ENCODE assay signal across 17 cellular contexts in the genomic region with DNA sequence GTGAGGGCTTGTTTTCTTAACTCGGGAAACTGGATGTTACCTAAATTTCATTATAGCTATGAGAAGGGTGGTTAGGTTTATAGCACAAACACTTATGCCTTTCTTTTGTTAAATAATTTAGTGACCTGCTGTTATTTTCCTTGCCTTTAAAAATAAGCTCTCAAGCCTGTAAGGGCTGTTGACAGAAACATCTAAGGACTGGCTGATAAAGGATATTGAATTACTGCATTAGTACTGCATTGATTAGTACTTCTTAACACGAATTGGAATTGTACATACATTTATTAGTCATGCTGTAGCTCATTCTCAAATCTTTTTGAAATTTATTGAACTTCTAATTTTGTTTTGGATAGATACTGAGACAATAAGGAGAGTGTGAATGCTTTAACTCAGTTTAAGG.
DNase-seq lines count a peak whose midpoint lies in the region; ATAC-seq and TF ChIP-seq lines count a peak whose summit lies in the region.
"Had no signal": no experiment of that assay in that cellular context is flagged by ENCODE, and none has a peak within 500 bp of the region (broad histone marks: within the 10 kb centered on the region; RNA-seq: fewer than 3 reads in every experiment).

No MANE protein-coding gene starts in this region.

- DNase-seq in T-helper 2 cell treated with Interferon-gamma antibody and Interleukin-4, amounts not matched to agents 5 μg/mL and 100 μg/mL, for 36 hours (ENCODE audit: low spot score), result no peak
- DNase-seq in T-helper 2 cell (no peak), HEK293T (ENCODE audit: extremely low spot score) (no peak), H7 (no peak)
- no peak for DNase-seq in central memory CD8-positive, alpha-beta T cell (ENCODE audit: low spot score in 2 of 2)
- no peak for DNase-seq in stimulated activated effector memory CD8-positive, alpha-beta T cell treated with anti-CD3 and anti-CD28 coated beads, Interleukin-12 subunit alpha, Interleukin-12 subunit beta, amount 100 ng/mL, for 72 hours (ENCODE audit: low spot score in 2 of 2)
- DNase-seq: DND-41, MM.1S, NCI-H1092 treated with DMSO at 0.1 percent for 48 hours, NCI-H1694, NCI-H2081 treated with DMSO at 0.1 percent for 48 hours, NCI-H510A, NCI-H774, SHP77 treated with DMSO at 0.1 percent for 48 hours had no signal

- no peak overlapping the region for H3K4me3 Mint-ChIP-seq in T-helper 2 cell treated with Interferon-gamma antibody and Interleukin-4, amounts not matched to agents 5 μg/mL and 100 μg/mL, for 36 hours
- no peak overlapping the region for H3K4me3 Mint-ChIP-seq in central memory CD8-positive, alpha-beta T cell
- H3K4me3 Mint-ChIP-seq in stimulated activated effector memory CD8-positive, alpha-beta T cell treated with anti-CD3 and anti-CD28 coated beads, Interleukin-12 subunit alpha, Interleukin-12 subunit beta, amount 100 ng/mL, for 72 hours, result no peak overlapping the region

- POLR2A ChIA-PET in HEK293T (lab: Yijun Ruan, JAX), result no interaction called here

- no peak for ATAC-seq in central memory CD8-positive, alpha-beta T cell (replicated peaks; ENCODE audit: extremely low read depth, poor library complexity, severe bottlenecking)
- no peak for ATAC-seq in stimulated activated effector memory CD8-positive, alpha-beta T cell treated with anti-CD3 and anti-CD28 coated beads, Interleukin-12 subunit alpha, Interleukin-12 subunit beta, amount 100 ng/mL, for 72 hours
- ATAC-seq in GM18868 (IDR thresholded peaks at IDR 0.05; ENCODE audit: unreplicated experiment) (no peak), GM21825 (IDR thresholded peaks at IDR 0.05; ENCODE audit: unreplicated experiment) (no peak)

- no peak overlapping the region for H3K4me3 ChIP-seq in H7 (ENCODE audit: insufficient read depth, low read depth, low read length)
- H3K4me3 ChIP-seq: HAP-1 had no signal

- H3K4me1 Mint-ChIP-seq in T-helper 2 cell treated with Interferon-gamma antibody and Interleukin-4, amounts not matched to agents 5 μg/mL and 100 μg/mL, for 36 hours (ENCODE audit: low read depth), result peaks cover 43% of the 10 kb centered on the region
- peaks cover 28% of the 10 kb centered on the region for H3K4me1 Mint-ChIP-seq in central memory CD8-positive, alpha-beta T cell
- H3K4me1 Mint-ChIP-seq in stimulated activated effector memory CD8-positive, alpha-beta T cell treated with anti-CD3 and anti-CD28 coated beads, Interleukin-12 subunit alpha, Interleukin-12 subunit beta, amount 100 ng/mL, for 72 hours, result peaks cover 27% of the 10 kb centered on the region

- CTCF ChIA-PET in HEK293T (lab: Yijun Ruan, JAX), result no interaction called here

- H3K36me3 ChIP-seq in H7 (replicated peaks; ENCODE audit: control insufficient read depth, insufficient read depth, low read length), result no peaks in the 10 kb centered on the region; the same call in 1 of the 2 replicates

- H3K9me3 Mint-ChIP-seq in T-helper 2 cell treated with Interferon-gamma antibody and Interleukin-4, amounts not matched to agents 5 μg/mL and 100 μg/mL, for 36 hours, result peaks cover 12% of the 10 kb centered on the region
- H3K9me3 Mint-ChIP-seq in central memory CD8-positive, alpha-beta T cell, result no peaks in the 10 kb centered on the region
- H3K9me3 Mint-ChIP-seq in stimulated activated effector memory CD8-positive, alpha-beta T cell treated with anti-CD3 and anti-CD28 coated beads, Interleukin-12 subunit alpha, Interleukin-12 subunit beta, amount 100 ng/mL, for 72 hours, result no peaks in the 10 kb centered on the region

- peak overlapping the region; percentile 52 for H3K27ac Mint-ChIP-seq in T-helper 2 cell treated with Interferon-gamma antibody and Interleukin-4, amounts not matched to agents 5 μg/mL and 100 μg/mL, for 36 hours
- H3K27ac Mint-ChIP-seq in central memory CD8-positive, alpha-beta T cell (ENCODE audit: low read depth), result peak overlapping the region; percentile 41
- H3K27ac Mint-ChIP-seq in stimulated activated effector memory CD8-positive, alpha-beta T cell treated with anti-CD3 and anti-CD28 coated beads, Interleukin-12 subunit alpha, Interleukin-12 subunit beta, amount 100 ng/mL, for 72 hours, result peak overlapping the region; percentile 69

- no peaks in the 10 kb centered on the region for H3K27me3 ChIP-seq in H7 (ENCODE audit: control insufficient read depth, insufficient read depth, low read length)

- peaks cover 58% of the 10 kb centered on the region for H3K36me3 Mint-ChIP-seq in T-helper 2 cell treated with Interferon-gamma antibody and Interleukin-4, amounts not matched to agents 5 μg/mL and 100 μg/mL, for 36 hours (ENCODE audit: low read depth)
- H3K36me3 Mint-ChIP-seq in central memory CD8-positive, alpha-beta T cell (ENCODE audit: insufficient read depth), result peaks cover 5% of the 10 kb centered on the region
- H3K36me3 Mint-ChIP-seq in stimulated activated effector memory CD8-positive, alpha-beta T cell treated with anti-CD3 and anti-CD28 coated beads, Interleukin-12 subunit alpha, Interleukin-12 subunit beta, amount 100 ng/mL, for 72 hours, result peaks cover 11% of the 10 kb centered on the region

- H3K27me3 Mint-ChIP-seq in T-helper 2 cell treated with Interferon-gamma antibody and Interleukin-4, amounts not matched to agents 5 μg/mL and 100 μg/mL, for 36 hours (ENCODE audit: low read depth), result no peaks in the 10 kb centered on the region
- no peaks in the 10 kb centered on the region for H3K27me3 Mint-ChIP-seq in central memory CD8-positive, alpha-beta T cell

TF ChIP-seq in HEK293T, 16 proteins besides CTCF, POLR2A, EP300 and RAD21:
- no peak for TF ChIP-seq CTBP1 (IDR thresholded peaks at IDR 0.05; ENCODE audit: borderline replicate concordance)
- TF ChIP-seq ARNT (IDR thresholded peaks at IDR 0.05), result peak; percentile 41; the same call in 1 of the 2 replicates
